In the genomic region with DNA sequence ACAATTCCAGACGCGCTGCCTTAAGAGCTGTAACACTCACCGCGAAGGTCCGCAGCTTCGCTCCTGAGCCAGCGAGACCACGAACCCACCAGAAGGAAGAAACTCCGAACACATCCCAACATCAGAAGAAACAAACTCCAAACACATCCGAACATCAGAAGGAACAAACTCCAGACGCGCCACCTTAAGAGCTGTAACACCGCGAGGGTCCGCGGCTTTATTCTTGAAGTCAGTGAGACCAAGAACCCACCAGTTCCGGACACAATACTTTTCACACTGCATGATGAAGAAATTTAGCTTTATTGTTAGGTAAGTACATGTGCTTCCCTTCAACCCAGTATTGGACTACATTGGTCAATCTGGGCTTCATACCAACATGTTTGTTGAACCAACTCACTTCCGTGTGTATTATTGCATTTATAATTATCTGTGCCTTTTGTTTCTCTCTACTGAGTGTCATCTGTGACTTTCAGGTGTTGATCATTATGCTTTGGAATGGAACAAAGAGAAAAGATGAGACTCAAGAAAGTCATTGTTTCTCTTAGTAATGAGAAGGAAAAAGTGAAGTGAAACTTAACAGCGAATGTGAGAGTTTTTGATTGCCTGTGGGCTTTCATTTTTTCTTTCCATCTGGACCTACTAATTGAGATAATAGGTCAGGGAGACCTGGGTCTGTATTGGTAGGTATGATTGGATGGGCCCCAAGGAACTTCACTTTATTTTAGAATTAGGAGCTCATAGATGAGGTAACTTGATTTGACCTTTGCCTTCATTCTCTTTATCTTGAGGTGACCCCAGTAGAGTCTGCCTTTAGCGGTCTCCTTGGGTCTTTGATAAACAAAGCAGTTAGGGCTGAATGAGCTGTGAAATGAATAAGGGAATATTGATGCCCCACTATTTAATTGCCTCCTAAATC, we compare ENCODE assay signal across 13 cellular contexts.
DNase-seq lines count a peak whose midpoint lies in the region; ATAC-seq and TF ChIP-seq lines count a peak whose summit lies in the region.
"Had no signal": no experiment of that assay in that cellular context is flagged by ENCODE, and none has a peak within 500 bp of the region (broad histone marks: within the 10 kb centered on the region; RNA-seq: fewer than 3 reads in every experiment).

No MANE protein-coding gene starts in this region.

- intact Hi-C loops in uterus (cut with DNase I; ENCODE audit: low total_unique reads), result no loop called here
- intact Hi-C loops in Right ventricle myocardium superior (cut with DNase I), result no loop called here

- TF ChIP-seq POLR2A in uterus (IDR thresholded peaks at IDR 0.05), result no peak

- H3K4me3 ChIP-seq in uterus, result no peak overlapping the region

- no peaks in the 10 kb centered on the region for H3K27me3 ChIP-seq in uterus

- H3K27ac ChIP-seq in uterus, result no peak overlapping the region

- TF ChIP-seq CTCF in uterus (IDR thresholded peaks at IDR 0.05), result no peak

- H3K4me1 ChIP-seq in uterus, result peaks cover 0 to 6% of the 10 kb centered on the region in 2 donors

- DNase-seq in HuH-7.5 (ENCODE audit: low spot score) (no peak), uterus (no peak), Right ventricle myocardium superior (no peak)
- DNase-seq in stimulated activated CD4-positive, alpha-beta T cell treated with anti-CD3 and anti-CD28 coated beads, Interleukin-15, amount 100 ng/mL, for 24 hours, result no peak
- DNase-seq: AML-193, GF-D8, NCI-H1417 treated with DMSO at 0.1 percent for 48 hours, nephron progenitor cell had no signal

- no peaks in the 10 kb centered on the region for H3K36me3 ChIP-seq in uterus

- ATAC-seq in GM18499 (IDR thresholded peaks at IDR 0.05; ENCODE audit: insufficient read depth, unreplicated experiment) (peak; percentile 97), GM19455 (IDR thresholded peaks at IDR 0.05; ENCODE audit: unreplicated experiment) (peak; percentile 94), HG02852 (IDR thresholded peaks at IDR 0.05; ENCODE audit: unreplicated experiment) (peak; percentile 97), HG03520 (IDR thresholded peaks at IDR 0.05; ENCODE audit: unreplicated experiment) (peak; percentile 97), Right ventricle myocardium superior (ENCODE audit: poor library complexity) (no peak)
- ATAC-seq: esophagus mucosa had no signal

- no peaks in the 10 kb centered on the region for H3K9me3 ChIP-seq in uterus
